12 cellular contexts compared by ENCODE assay signal in the genomic region with DNA sequence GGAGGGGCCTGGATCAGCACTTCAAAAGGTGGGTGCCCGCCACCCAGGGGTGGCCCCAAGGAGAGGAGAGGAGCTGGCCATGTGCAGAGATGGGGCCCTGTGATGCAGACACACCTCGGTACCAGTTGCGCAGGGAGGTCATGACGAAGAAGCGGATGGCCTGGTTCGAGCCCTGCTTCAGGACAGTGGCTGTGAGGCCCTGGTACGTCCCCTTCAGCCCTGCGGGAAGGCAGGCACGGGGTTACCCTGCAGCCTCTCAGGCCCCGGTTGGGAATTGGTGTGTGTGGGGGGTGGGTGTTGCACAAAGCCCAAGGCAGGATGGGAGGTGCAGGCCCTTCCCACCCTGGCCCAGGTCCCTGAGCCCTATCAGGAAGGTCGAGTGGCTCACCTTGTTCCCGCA. TPM values are rescaled to one million over a fixed set of nuclear protein-coding genes. Genes with fewer than 3 reads are reported as not detected.
DNase-seq lines count a peak whose midpoint lies in the region; ATAC-seq and TF ChIP-seq lines count a peak whose summit lies in the region.
"Had no signal": no experiment of that assay in that cellular context is flagged by ENCODE, and none has a peak within 500 bp of the region (broad histone marks: within the 10 kb centered on the region; RNA-seq: fewer than 3 reads in every experiment).

No MANE protein-coding gene starts in this region.

- no peak for ATAC-seq in CD4-positive, alpha-beta T cell (ENCODE audit: poor library complexity)
- ATAC-seq in naive thymus-derived CD4-positive, alpha-beta T cell: no peak

- no peaks in the 10 kb centered on the region for H3K36me3 Mint-ChIP-seq in CD4-positive, alpha-beta T cell (ENCODE audit: low read depth)
- no peaks in the 10 kb centered on the region for H3K36me3 Mint-ChIP-seq in brain
- no peaks in the 10 kb centered on the region for H3K36me3 Mint-ChIP-seq in naive thymus-derived CD4-positive, alpha-beta T cell

- H3K4me1 ChIP-seq in Karpas-422 (ENCODE audit: low read length): peaks cover 60% of the 10 kb centered on the region
- peaks cover 15 to 18% of the 10 kb centered on the region in 2 donors for H3K4me1 ChIP-seq in naive thymus-derived CD4-positive, alpha-beta T cell (ENCODE audit: control insufficient read depth in 2 of 2, insufficient read depth in 2 of 2, low read length in 2 of 2)

- peak overlapping the region; percentile 44 for H3K27ac Mint-ChIP-seq in CD4-positive, alpha-beta T cell
- H3K27ac Mint-ChIP-seq in brain: peak overlapping the region in 3 of 5 experiments; percentile 35 to 80 (median 76)
- peak overlapping the region in 2 of 9 donors; percentile 38 to 60 for H3K27ac Mint-ChIP-seq in naive thymus-derived CD4-positive, alpha-beta T cell

- no peaks in the 10 kb centered on the region for H3K9me3 ChIP-seq in CD4-positive, alpha-beta T cell (ENCODE audit: control insufficient read depth, low read length)
- no peaks in the 10 kb centered on the region for H3K9me3 ChIP-seq in Karpas-422 (ENCODE audit: low read length)
- no peaks in the 10 kb centered on the region for H3K9me3 ChIP-seq in naive thymus-derived CD4-positive, alpha-beta T cell (ENCODE audit: control insufficient read depth in 2 of 3, low read length in 3 of 3)

- peaks cover 61% of the 10 kb centered on the region for H3K79me2 ChIP-seq in Karpas-422 (ENCODE audit: low read length)

- peak overlapping the region; percentile 100 for H3K9ac ChIP-seq in Karpas-422 (ENCODE audit: low read length)

- H2AFZ ChIP-seq in Karpas-422 (ENCODE audit: low read length): no peak overlapping the region

- H3K36me3 ChIP-seq in Karpas-422 (ENCODE audit: insufficient read depth, low read length): no peaks in the 10 kb centered on the region; the same call in 1 of the 2 replicates
- H3K36me3 ChIP-seq in naive thymus-derived CD4-positive, alpha-beta T cell (ENCODE audit: control insufficient read depth in 2 of 3, insufficient read depth in 3 of 3, low read length in 3 of 3): peaks cover 0 to 4% (median 0%) of the 10 kb centered on the region in 3 experiments

- H3K27ac ChIP-seq in CD4-positive, alpha-beta T cell (ENCODE audit: low read depth, low read length): no peak overlapping the region
- peak overlapping the region; percentile 97 for H3K27ac ChIP-seq in Karpas-422 (ENCODE audit: low read length)
- H3K27ac ChIP-seq in naive thymus-derived CD4-positive, alpha-beta T cell (ENCODE audit: low read depth, low read length): no peak overlapping the region

- no peaks in the 10 kb centered on the region for H3K9me3 Mint-ChIP-seq in CD4-positive, alpha-beta T cell
- no peaks in the 10 kb centered on the region for H3K9me3 Mint-ChIP-seq in brain
- H3K9me3 Mint-ChIP-seq in naive thymus-derived CD4-positive, alpha-beta T cell: peaks cover 0 to 1% (median 0%) of the 10 kb centered on the region in 11 donors

- H3K27me3 Mint-ChIP-seq in CD4-positive, alpha-beta T cell: no peaks in the 10 kb centered on the region
- peaks cover 9% of the 10 kb centered on the region for H3K27me3 Mint-ChIP-seq in brain
- H3K27me3 Mint-ChIP-seq in naive thymus-derived CD4-positive, alpha-beta T cell: no peaks in the 10 kb centered on the region

- TF ChIP-seq CTCF in CD4-positive, alpha-beta T cell (IDR thresholded peaks at IDR 0.05): no peak
- no peak for TF ChIP-seq CTCF in brain (conservative IDR thresholded peaks at IDR 0.05)

- H4K20me1 ChIP-seq in Karpas-422 (ENCODE audit: insufficient read depth, low read depth, low read length): peaks cover 5% of the 10 kb centered on the region; the same call in 1 of the 2 replicates

- CTCF ChIA-PET in CD4-positive, alpha-beta T cell (lab: Charles Lee): no interaction called here
- CTCF ChIA-PET in naive thymus-derived CD4-positive, alpha-beta T cell (lab: Charles Lee): no interaction called here

- intact Hi-C loops in CD4-positive, alpha-beta T cell (cut with DNase I, micrococcal nuclease): loop anchor here (5.0 kb wide), 3 partner anchors 69 to 941 kb away; partner anchors contain the start of genes CDC45 (in 1 of the 2), RANBP1 (in 1 of the 2), TRMT2A (in 1 of the 2) and UFD1 (in 1 of the 2)
- intact Hi-C loops in naive thymus-derived CD4-positive, alpha-beta T cell (cut with micrococcal nuclease): loop anchor here in 1 of 2 donors (5.0 kb wide), 2 partner anchors 69 to 256 kb away; partner anchors contain the start of genes HIRA and MRPL40

- H3K4me2 ChIP-seq in Karpas-422 (ENCODE audit: low read depth, low read length, poor library complexity, severe bottlenecking): peak overlapping the region; percentile 95

- peak overlapping the region; percentile 78 for H3K4me3 Mint-ChIP-seq in CD4-positive, alpha-beta T cell
- H3K4me3 Mint-ChIP-seq in brain: peak overlapping the region; percentile 77 to 83 (median 82)
- peak overlapping the region; percentile 28 to 85 (median 68) for H3K4me3 Mint-ChIP-seq in naive thymus-derived CD4-positive, alpha-beta T cell

- POLR2A ChIA-PET in CD4-positive, alpha-beta T cell (lab: Charles Lee): no interaction called here
- POLR2A ChIA-PET in naive thymus-derived CD4-positive, alpha-beta T cell (lab: Charles Lee): interaction anchor here (0.6 kb wide), 1 partner anchor 19 kb away, joined by 3 read pairs; no protein-coding TSS in a partner anchor

- no peak for DNase-seq in CD4-positive, alpha-beta T cell
- DNase-seq in Karpas-422: peak; percentile 63
- DNase-seq in naive thymus-derived CD4-positive, alpha-beta T cell: no peak
- no peak for DNase-seq in NCI-H510A treated with DMSO at 0.1 percent for 48 hours (lab: John Stamatoyannopoulos, UW)
- DNase-seq in amniotic stem cell (lab: John Stamatoyannopoulos, UW): no peak
- DNase-seq in stimulated activated CD4-positive, alpha-beta T cell treated with anti-CD3 and anti-CD28 coated beads, Interleukin-12 subunit alpha, Interleukin-12 subunit beta, amount 100 ng/mL, for 4 hours: no peak
- DNase-seq in glomerular visceral epithelial cell (ENCODE audit: extremely low spot score): no peak
- DNase-seq: activated CD4-positive, alpha-beta T cell treated with anti-CD3 and anti-CD28 coated beads for 1 hour; effector CD4-positive, alpha-beta T cell; NCI-H510A had no signal

- H3K4me1 Mint-ChIP-seq in CD4-positive, alpha-beta T cell (ENCODE audit: low read depth): peaks cover 22% of the 10 kb centered on the region
- peaks cover 50% of the 10 kb centered on the region for H3K4me1 Mint-ChIP-seq in brain
- peaks cover 21 to 35% (median 32%) of the 10 kb centered on the region in 7 donors for H3K4me1 Mint-ChIP-seq in naive thymus-derived CD4-positive, alpha-beta T cell

- peak overlapping the region; percentile 96 for H3K4me3 ChIP-seq in Karpas-422 (ENCODE audit: low read length)
- H3K4me3 ChIP-seq in naive thymus-derived CD4-positive, alpha-beta T cell (ENCODE audit: low read length): no peak overlapping the region

- no peaks in the 10 kb centered on the region for H3K27me3 ChIP-seq in CD4-positive, alpha-beta T cell (ENCODE audit: control insufficient read depth, insufficient read depth, low read length)
- no peaks in the 10 kb centered on the region for H3K27me3 ChIP-seq in Karpas-422 (ENCODE audit: low read length)
- H3K27me3 ChIP-seq in naive thymus-derived CD4-positive, alpha-beta T cell (ENCODE audit: control insufficient read depth in 2 of 2, insufficient read depth in 2 of 2, low read length in 2 of 2): no peaks in the 10 kb centered on the region

- no peaks in the 10 kb centered on the region for H3K9me2 ChIP-seq in Karpas-422 (replicated peaks; ENCODE audit: insufficient read depth, low read length)

RNA-seq across cellular contexts. Expression of gene SLC25A1, which starts 1.8 kb away (rescaled TPM):
- 10 to 100 TPM; 17.6 to 18.0 TPM for total RNA-seq in CD4-positive, alpha-beta T cell
- 163 and 270 TPM in 2 replicates for total RNA-seq in Karpas-422 (2014; rRNA removed; shearing (Covaris generic); ENCODE audit: low replicate concordance)
- polyA plus RNA-seq in brain (ENCODE audit: insufficient read depth, low read depth, low replicate concordance): 64.3 TPM
- 10 to 100 TPM; 19.3 to 34.0 (median 30.7) TPM for total RNA-seq in naive thymus-derived CD4-positive, alpha-beta T cell
- polyA plus RNA-seq in naive thymus-derived CD4-positive, alpha-beta T cell: 10 to 100 TPM; 39.4 to 66.5 TPM

RNA-seq across cellular contexts. Expression of gene GSC2, which starts 26.6 kb away (rescaled TPM):
- not detected for total RNA-seq in CD4-positive, alpha-beta T cell
- total RNA-seq in Karpas-422 (2014; rRNA removed; shearing (Covaris generic); ENCODE audit: low replicate concordance): not detected in 2 replicates
- not detected for polyA plus RNA-seq in brain (ENCODE audit: insufficient read depth, low read depth, low replicate concordance)
- not detected for total RNA-seq in naive thymus-derived CD4-positive, alpha-beta T cell
- not detected for polyA plus RNA-seq in naive thymus-derived CD4-positive, alpha-beta T cell
- total RNA-seq: mesenteric fat pad had no signal

RNA-seq across cellular contexts. Expression of gene ESS2, which starts 32.3 kb away (rescaled TPM):
- total RNA-seq in CD4-positive, alpha-beta T cell: 10 to 100 TPM; 56.1 to 58.0 TPM
- 3.5 and 7.8 TPM in 2 replicates for total RNA-seq in Karpas-422 (2014; rRNA removed; shearing (Covaris generic); ENCODE audit: low replicate concordance)
- polyA plus RNA-seq in brain (ENCODE audit: insufficient read depth, low read depth, low replicate concordance): 30.4 TPM
- total RNA-seq in naive thymus-derived CD4-positive, alpha-beta T cell: 10 to 100 TPM; 18.3 to 51.6 (median 20.6) TPM
- 10 to 100 TPM in 1 of 2 donors, 1 to 10 TPM in 1; 8.4 to 13.9 TPM for polyA plus RNA-seq in naive thymus-derived CD4-positive, alpha-beta T cell

RNA-seq across cellular contexts. Expression of gene TSSK2, which starts 45.6 kb away (rescaled TPM):
- under 1 TPM in 1 of 2 experiments, not detected in 1; 0.31 TPM for total RNA-seq in CD4-positive, alpha-beta T cell
- total RNA-seq in Karpas-422 (2014; rRNA removed; shearing (Covaris generic); ENCODE audit: low replicate concordance): not detected in 2 replicates
- polyA plus RNA-seq in brain (ENCODE audit: insufficient read depth, low read depth, low replicate concordance): not detected
- total RNA-seq in naive thymus-derived CD4-positive, alpha-beta T cell: under 1 TPM in 1 of 5 experiments, not detected in 4; 0.42 TPM
- polyA plus RNA-seq in naive thymus-derived CD4-positive, alpha-beta T cell: not detected
- total RNA-seq: mesenteric fat pad had no signal

RNA-seq across cellular contexts. Expression of gene DGCR2, which starts 54.5 kb away (rescaled TPM):
- 10 to 100 TPM; 31.9 to 35.5 TPM for total RNA-seq in CD4-positive, alpha-beta T cell
- 18.6 and 31.1 TPM in 2 replicates for total RNA-seq in Karpas-422 (2014; rRNA removed; shearing (Covaris generic); ENCODE audit: low replicate concordance)
- polyA plus RNA-seq in brain (ENCODE audit: insufficient read depth, low read depth, low replicate concordance): 67.4 TPM
- total RNA-seq in naive thymus-derived CD4-positive, alpha-beta T cell: 10 to 100 TPM; 38.8 to 79.1 (median 50.4) TPM
- polyA plus RNA-seq in naive thymus-derived CD4-positive, alpha-beta T cell: 10 to 100 TPM; 46.2 to 81.9 TPM
